ENCODE assay signal across 8 cellular contexts in the genomic region with DNA sequence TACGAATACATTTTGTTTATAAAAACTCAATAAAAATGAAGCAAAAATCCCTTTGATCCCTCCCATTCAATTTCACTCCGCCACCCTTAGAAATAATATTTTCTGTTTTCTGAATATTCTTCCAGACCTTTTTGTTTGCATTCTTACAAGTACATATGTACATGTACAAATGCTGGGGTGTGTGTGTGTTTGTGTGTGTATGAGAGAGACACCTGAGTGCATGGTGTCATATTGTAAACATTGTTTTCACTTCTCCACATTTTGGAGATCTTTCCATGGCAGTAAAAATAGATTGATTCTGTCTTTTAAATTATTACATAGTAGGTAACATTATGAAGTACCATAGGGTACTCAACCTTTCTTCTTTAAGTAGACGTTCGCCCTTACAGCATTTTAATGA. TPM values are rescaled to one million over a fixed set of nuclear protein-coding genes. Genes with fewer than 3 reads are reported as not detected.
A peak's percentile ranks its signal among the peaks of the same experiment; 100 is the strongest.
DNase-seq lines count a peak whose midpoint lies in the region; ATAC-seq and TF ChIP-seq lines count a peak whose summit lies in the region.

No MANE protein-coding gene starts in this region.

- no peak for TF ChIP-seq CTCF in AG04449 (IDR thresholded peaks at IDR 0.05; ENCODE audit: insufficient read depth, low read length, missing control alignments)
- no peak for TF ChIP-seq CTCF in HL-60 (IDR thresholded peaks at IDR 0.05; ENCODE audit: insufficient read depth, low read length)
- no peak for TF ChIP-seq CTCF in astrocyte of the cerebellum (IDR thresholded peaks at IDR 0.05; ENCODE audit: low read depth, low read length, missing control alignments)
- no peak for TF ChIP-seq CTCF in mesothelial cell of epicardium (IDR thresholded peaks at IDR 0.05; ENCODE audit: unreplicated experiment)

- peak overlapping the region; percentile 81 for H3K4me3 Mint-ChIP-seq in mesothelial cell of epicardium

- peak overlapping the region; percentile 100 for H3K27ac ChIP-seq in HL-60 (replicated peaks)

- peaks cover 29% of the 10 kb centered on the region for H3K4me1 Mint-ChIP-seq in mesothelial cell of epicardium

- H3K9me3 Mint-ChIP-seq in mesothelial cell of epicardium = no peaks in the 10 kb centered on the region

- in situ Hi-C loops in astrocyte of the cerebellum (cut with HindIII; ENCODE audit: low sequenced_read_pairs) = no loop called here

- H3K27me3 Mint-ChIP-seq in mesothelial cell of epicardium (ENCODE audit: low read depth) = no peaks in the 10 kb centered on the region

- POLR2A ChIA-PET in AG04449 (lab: Yijun Ruan, JAX) = interaction anchor here (0.6 kb wide), 1 partner anchor 243 kb away, joined by 3 read pairs; no protein-coding TSS in a partner anchor

- ATAC-seq in GM19463 (IDR thresholded peaks at IDR 0.05; ENCODE audit: unreplicated experiment) (no peak), GM21576 (IDR thresholded peaks at IDR 0.05; ENCODE audit: unreplicated experiment) (no peak)

- no peaks in the 10 kb centered on the region for H3K27me3 ChIP-seq in HL-60 (ENCODE audit: insufficient read depth, poor library complexity, severe bottlenecking)

- H3K4me3 ChIP-seq in AG04449 (ENCODE audit: low read depth, low read length) (peak overlapping the region; percentile 87), HL-60 (replicated peaks; ENCODE audit: insufficient read depth, low read length) (peak overlapping the region; percentile 83), astrocyte of the cerebellum (ENCODE audit: low read depth, low read length) (peak overlapping the region; percentile 79)

- DNase-seq in AG04449 (ENCODE audit: low read depth, low spot score) (no peak), HL-60 (ENCODE audit: low read depth in 1 of 2, low spot score in 1 of 2) (no peak), astrocyte of the cerebellum (ENCODE audit: low read depth) (no peak), mesothelial cell of epicardium (ENCODE audit: low spot score in 2 of 2, unreplicated experiment in 2 of 2) (no peak), GDM1 (lab: John Stamatoyannopoulos, UW) (no peak), H4 (ENCODE audit: low spot score) (no peak)

- CTCF ChIA-PET in AG04449 (lab: Yijun Ruan, JAX) = interaction anchor here (1.5 kb wide), 1 partner anchor 144 kb away, joined by 5 read pairs; no protein-coding TSS in a partner anchor

- H3K27ac Mint-ChIP-seq in mesothelial cell of epicardium = peak overlapping the region; percentile 97

- peaks cover 2% of the 10 kb centered on the region for H3K36me3 Mint-ChIP-seq in mesothelial cell of epicardium

RNA-seq across cellular contexts. Expression of gene MPC2, which starts 1.2 kb away (rescaled TPM):
- total RNA-seq in mesothelial cell of epicardium = 20.5 to 23.9 TPM (median 21.4 TPM) in 3 replicates
- total RNA-seq in H4 (2014; rRNA removed; shearing (Covaris generic)) = 52.2 and 78.9 TPM in 2 replicates

RNA-seq across cellular contexts. Expression of gene DCAF6, which starts 1.6 kb away (rescaled TPM):
- total RNA-seq in mesothelial cell of epicardium = 34.0 to 34.4 TPM (median 34.0 TPM) in 3 replicates
- total RNA-seq in H4 (2014; rRNA removed; shearing (Covaris generic)) = 17.7 and 27.0 TPM in 2 replicates

RNA-seq across cellular contexts. Expression of gene ADCY10, which starts 24.1 kb away (rescaled TPM):
- total RNA-seq in mesothelial cell of epicardium = 0.04 to 0.47 TPM (median 0.16 TPM) in 3 replicates
- total RNA-seq in H4 (2014; rRNA removed; shearing (Covaris generic)) = 0.02 TPM in 1 of 2 replicates, not detected in the other
